Comparison of ENCODE assay signal across 12 cellular contexts in genomic region chr1:167933779-167934178, GRCh38. TPM values are rescaled to one million over a fixed set of nuclear protein-coding genes. Genes with fewer than 3 reads are reported as not detected.
DNase-seq lines count a peak whose midpoint lies in the region; ATAC-seq, FAIRE-seq and TF ChIP-seq lines count a peak whose summit lies in the region.
"Had no signal": no experiment of that assay in that cellular context is flagged by ENCODE, and none has a peak within 500 bp of the region (broad histone marks: within the 10 kb centered on the region; RNA-seq: fewer than 3 reads in every experiment).

No MANE protein-coding gene starts in this region.

- H3K9me3 Mint-ChIP-seq in activated naive CD4-positive, alpha-beta T cell treated with anti-CD3 and anti-CD28 coated beads, Interleukin-2, amount 50 U/mL, for 24 hours: no peaks in the 10 kb centered on the region
- H3K9me3 Mint-ChIP-seq in activated T-helper 17 cell treated with anti-CD3 and anti-CD28 coated beads, Interleukin-2, amount 50 U/mL, for 72 hours: no peaks in the 10 kb centered on the region
- H3K9me3 Mint-ChIP-seq: memory B cell had no signal

- peaks cover 2% of the 10 kb centered on the region for H3K36me3 Mint-ChIP-seq in activated naive CD4-positive, alpha-beta T cell treated with anti-CD3 and anti-CD28 coated beads, Interleukin-2, amount 50 U/mL, for 24 hours
- H3K36me3 Mint-ChIP-seq in activated T-helper 17 cell treated with anti-CD3 and anti-CD28 coated beads, Interleukin-2, amount 50 U/mL, for 72 hours (ENCODE audit: low read depth): peaks cover 30% of the 10 kb centered on the region
- H3K36me3 Mint-ChIP-seq: memory B cell had no signal

- H3K27ac ChIP-seq in keratinocyte (ENCODE audit: control insufficient read depth, insufficient read depth, low read length) (no peak overlapping the region), suprapubic skin (no peak overlapping the region)

- no peak overlapping the region for H3K9ac ChIP-seq in keratinocyte (ENCODE audit: control insufficient read depth, extremely low read depth, insufficient read depth, low read length)

- no peaks in the 10 kb centered on the region for H3K9me1 ChIP-seq in keratinocyte (ENCODE audit: control insufficient read depth, extremely low read depth, insufficient read depth, low read length)

- no peak for TF ChIP-seq EP300 in suprapubic skin (IDR thresholded peaks at IDR 0.05)

- no peak overlapping the region for H2AFZ ChIP-seq in keratinocyte (ENCODE audit: control insufficient read depth, low read length)

- 73% methylated on average over 4 of the region's 4 CpGs for WGBS in suprapubic skin

- H3K36me3 ChIP-seq in keratinocyte (ENCODE audit: control insufficient read depth in 2 of 2, extremely low read depth in 1 of 2, insufficient read depth in 2 of 2, low read length in 2 of 2) (no peaks in the 10 kb centered on the region), suprapubic skin (no peaks in the 10 kb centered on the region)

- H3K27ac Mint-ChIP-seq in activated naive CD4-positive, alpha-beta T cell treated with anti-CD3 and anti-CD28 coated beads, Interleukin-2, amount 50 U/mL, for 24 hours: no peak overlapping the region
- H3K27ac Mint-ChIP-seq in activated T-helper 17 cell treated with anti-CD3 and anti-CD28 coated beads, Interleukin-2, amount 50 U/mL, for 72 hours: no peak overlapping the region

- no peak for TF ChIP-seq CTCF in keratinocyte (optimal IDR thresholded peaks at IDR 0.05 in 1 of 3, IDR thresholded peaks at IDR 0.05 in 1 of 3, conservative IDR thresholded peaks at IDR 0.05 in 1 of 3; ENCODE audit: extremely low read depth in 1 of 3, insufficient read depth in 2 of 3, low read length in 3 of 3)
- TF ChIP-seq CTCF in suprapubic skin (IDR thresholded peaks at IDR 0.05): no peak

- TF ChIP-seq POLR2A in suprapubic skin (IDR thresholded peaks at IDR 0.05): no peak

- peak overlapping the region; percentile 95 for H3K4me2 ChIP-seq in keratinocyte (ENCODE audit: control insufficient read depth, extremely low read depth, insufficient read depth, low read depth, low read length)

- ATAC-seq in activated T-helper 17 cell treated with anti-CD3 and anti-CD28 coated beads, Interleukin-2, amount 50 U/mL, for 72 hours (replicated peaks): no peak
- no peak for ATAC-seq in GM18907 (IDR thresholded peaks at IDR 0.05; ENCODE audit: unreplicated experiment)

- peaks cover 47% of the 10 kb centered on the region for H3K4me1 Mint-ChIP-seq in activated naive CD4-positive, alpha-beta T cell treated with anti-CD3 and anti-CD28 coated beads, Interleukin-2, amount 50 U/mL, for 24 hours
- H3K4me1 Mint-ChIP-seq in activated T-helper 17 cell treated with anti-CD3 and anti-CD28 coated beads, Interleukin-2, amount 50 U/mL, for 72 hours: peaks cover 11% of the 10 kb centered on the region

- H3K27me3 ChIP-seq in keratinocyte (ENCODE audit: control insufficient read depth, extremely low read depth, insufficient read depth, low read length): no peaks in the 10 kb centered on the region
- no peaks in the 10 kb centered on the region for H3K27me3 ChIP-seq in suprapubic skin

- FAIRE-seq in keratinocyte (lab: Jason Lieb, UNC): no peak
- FAIRE-seq: endothelial cell of umbilical vein had no signal

- H3K4me3 ChIP-seq in keratinocyte (ENCODE audit: control insufficient read depth in 2 of 3, extremely low read depth in 1 of 3, insufficient read depth in 2 of 3, low read depth in 1 of 3, low read length in 3 of 3): no peak overlapping the region
- H3K4me3 ChIP-seq in suprapubic skin: peak overlapping the region; percentile 86

- no peaks in the 10 kb centered on the region for H3K27me3 Mint-ChIP-seq in activated naive CD4-positive, alpha-beta T cell treated with anti-CD3 and anti-CD28 coated beads, Interleukin-2, amount 50 U/mL, for 24 hours
- no peaks in the 10 kb centered on the region for H3K27me3 Mint-ChIP-seq in activated T-helper 17 cell treated with anti-CD3 and anti-CD28 coated beads, Interleukin-2, amount 50 U/mL, for 72 hours
- H3K27me3 Mint-ChIP-seq: memory B cell had no signal

- peaks cover 3% of the 10 kb centered on the region for H3K4me1 ChIP-seq in keratinocyte (ENCODE audit: control insufficient read depth, extremely low read depth, insufficient read depth, low read length)
- H3K4me1 ChIP-seq in suprapubic skin: peaks cover 38% of the 10 kb centered on the region

- DNase-seq in activated naive CD4-positive, alpha-beta T cell treated with Interleukin-2 at 50 U/mL for 16 hours: no peak
- DNase-seq in keratinocyte (ENCODE audit: low read depth, low spot score) (no peak), suprapubic skin (ENCODE audit: low spot score in 2 of 2) (no peak), medulla oblongata (ENCODE audit: extremely low spot score) (no peak), DMS79 (lab: John Stamatoyannopoulos, UW) (no peak)
- DNase-seq: C1 segment of cervical spinal cord, NCI-H2171 treated with DMSO at 0.1 percent for 48 hours had no signal

- peak overlapping the region; percentile 49 for H3K4me3 Mint-ChIP-seq in activated naive CD4-positive, alpha-beta T cell treated with anti-CD3 and anti-CD28 coated beads, Interleukin-2, amount 50 U/mL, for 24 hours
- peak overlapping the region; percentile 94 for H3K4me3 Mint-ChIP-seq in activated T-helper 17 cell treated with anti-CD3 and anti-CD28 coated beads, Interleukin-2, amount 50 U/mL, for 72 hours

- peaks cover 48% of the 10 kb centered on the region for H3K79me2 ChIP-seq in keratinocyte (ENCODE audit: control insufficient read depth, insufficient read depth, low read length)

- no peaks in the 10 kb centered on the region for H3K9me3 ChIP-seq in keratinocyte (ENCODE audit: control insufficient read depth, low read depth, low read length)
- H3K9me3 ChIP-seq in suprapubic skin: no peaks in the 10 kb centered on the region

- dilution Hi-C loops in keratinocyte (cut with MboI; ENCODE audit: extremely low pct_ligation_motif_present, low sequenced_read_pairs): no loop called here

- H4K20me1 ChIP-seq in keratinocyte (ENCODE audit: control insufficient read depth, extremely low read depth, insufficient read depth, low read length): no peaks in the 10 kb centered on the region

RNA-seq across cellular contexts. Expression of gene DCAF6, which starts 2.7 kb away (rescaled TPM):
- total RNA-seq in activated T-helper 17 cell treated with anti-CD3 and anti-CD28 coated beads, Interleukin-2, amount 50 U/mL, for 72 hours: 10 to 100 TPM; 25.9 to 37.3 TPM
- polyA plus RNA-seq in keratinocyte: 70.0 to 109 TPM (median 78.6 TPM) in 3 replicates
- 92.4 TPM for polyA plus RNA-seq in keratinocyte (2011; ENCODE audit: low read depth)
- polyA plus RNA-seq in keratinocyte (2011; cell fraction: cytosol; rRNA removed): 94.8 and 196 TPM in 2 replicates
- 74.5 and 77.5 TPM in 2 replicates for polyA plus RNA-seq in keratinocyte (2011; cell fraction: nucleus; rRNA removed)
- 33.8 and 54.2 TPM in 2 replicates for polyA plus RNA-seq in keratinocyte (2012; ENCODE audit: low replicate concordance)
- 25.5 to 201 TPM (median 124 TPM) in 3 replicates for polyA minus RNA-seq in keratinocyte
- polyA minus RNA-seq in keratinocyte (2011; cell fraction: cytosol; rRNA and poly(A)+ RNA removed): 54.7 TPM
- polyA minus RNA-seq in keratinocyte (2011; cell fraction: nucleus; rRNA and poly(A)+ RNA removed): 52.5 and 99.5 TPM in 2 replicates
- total RNA-seq in suprapubic skin: 10 to 100 TPM; 38.2 to 90.3 (median 54.8) TPM

RNA-seq across cellular contexts. Expression of gene MPC2, which starts 3.1 kb away (rescaled TPM):
- total RNA-seq in activated T-helper 17 cell treated with anti-CD3 and anti-CD28 coated beads, Interleukin-2, amount 50 U/mL, for 72 hours: 10 to 100 TPM; 51.1 to 67.0 TPM
- polyA plus RNA-seq in keratinocyte: 27.1 to 61.6 TPM (median 36.2 TPM) in 3 replicates
- polyA plus RNA-seq in keratinocyte (2011; ENCODE audit: low read depth): 9.5 TPM
- polyA plus RNA-seq in keratinocyte (2011; cell fraction: cytosol; rRNA removed): 33.4 and 47.1 TPM in 2 replicates
- polyA plus RNA-seq in keratinocyte (2011; cell fraction: nucleus; rRNA removed): 9.5 and 17.1 TPM in 2 replicates
- 32.1 and 42.4 TPM in 2 replicates for polyA plus RNA-seq in keratinocyte (2012; ENCODE audit: low replicate concordance)
- polyA minus RNA-seq in keratinocyte: 3.1 to 9.3 TPM (median 9.0 TPM) in 3 replicates
- polyA minus RNA-seq in keratinocyte (2011; cell fraction: cytosol; rRNA and poly(A)+ RNA removed): 25.7 TPM
- 2.1 TPM in 2 replicates for polyA minus RNA-seq in keratinocyte (2011; cell fraction: nucleus; rRNA and poly(A)+ RNA removed)
- 10 to 100 TPM; 16.5 to 47.3 (median 34.4) TPM for total RNA-seq in suprapubic skin

RNA-seq across cellular contexts. Expression of gene ADCY10, which starts 19.8 kb away (rescaled TPM):
- total RNA-seq in activated T-helper 17 cell treated with anti-CD3 and anti-CD28 coated beads, Interleukin-2, amount 50 U/mL, for 72 hours: under 1 TPM; 0.13 to 0.98 TPM
- polyA plus RNA-seq in keratinocyte: 0.04 to 0.10 TPM in 2 of 3 replicates, not detected in the other
- not detected for polyA plus RNA-seq in keratinocyte (2011; ENCODE audit: low read depth)
- 0.12 TPM in 1 of 2 replicates, not detected in the other for polyA plus RNA-seq in keratinocyte (2011; cell fraction: cytosol; rRNA removed)
- 0.04 TPM in 1 of 2 replicates, not detected in the other for polyA plus RNA-seq in keratinocyte (2011; cell fraction: nucleus; rRNA removed)
- 0.03 TPM in 1 of 2 replicates, not detected in the other for polyA plus RNA-seq in keratinocyte (2012; ENCODE audit: low replicate concordance)
- 0.03 to 0.13 TPM (median 0.13 TPM) in 3 replicates for polyA minus RNA-seq in keratinocyte
- not detected for polyA minus RNA-seq in keratinocyte (2011; cell fraction: cytosol; rRNA and poly(A)+ RNA removed)
- not detected in 2 replicates for polyA minus RNA-seq in keratinocyte (2011; cell fraction: nucleus; rRNA and poly(A)+ RNA removed)
- total RNA-seq in suprapubic skin: not detected
- total RNA-seq: endothelial cell of umbilical vein had no signal
- polyA plus RNA-seq: endothelial cell of umbilical vein had no signal
